8 cellular contexts compared by ENCODE assay signal in genomic region chr4:99815597-99816011, GRCh38. TPM values are rescaled to one million over a fixed set of nuclear protein-coding genes. Genes with fewer than 3 reads are reported as not detected.
DNase-seq lines count a peak whose midpoint lies in the region; ATAC-seq and TF ChIP-seq lines count a peak whose summit lies in the region.

No MANE protein-coding gene starts in this region.

- peak; percentile 30 for DNase-seq in stimulated activated CD4-positive, alpha-beta T cell treated with anti-CD3 and anti-CD28 coated beads, Interleukin-15, amount 100 ng/mL, for 24 hours
- no peak for DNase-seq in stimulated activated CD4-positive, alpha-beta T cell treated with anti-CD3 and anti-CD28 coated beads, Interleukin-4, amount 100 ng/mL, for 24 hours
- peak; percentile 12 for DNase-seq in RKO (ENCODE audit: low spot score)
- DNase-seq in fibroblast of the aortic adventitia (ENCODE audit: low read depth): peak; percentile 16
- DNase-seq in ureter (ENCODE audit: low spot score): peak; percentile 75
- DNase-seq in nephron progenitor cell: no peak
- DNase-seq in GDM1 (lab: John Stamatoyannopoulos, UW): no peak

- no peaks in the 10 kb centered on the region for H3K9me3 Mint-ChIP-seq in nephron progenitor cell

- TF ChIP-seq CTCF in fibroblast of the aortic adventitia (IDR thresholded peaks at IDR 0.05; ENCODE audit: insufficient read depth, low read length) (no peak), nephron progenitor cell (IDR thresholded peaks at IDR 0.05) (no peak)

- H3K4me3 Mint-ChIP-seq in nephron progenitor cell: no peak overlapping the region

- H3K4me1 Mint-ChIP-seq in nephron progenitor cell: peaks cover 11% of the 10 kb centered on the region

- H3K27me3 Mint-ChIP-seq in nephron progenitor cell (ENCODE audit: low read depth, poor library complexity): peaks cover 15% of the 10 kb centered on the region

- no peak for ATAC-seq in HG03571 (IDR thresholded peaks at IDR 0.05; ENCODE audit: unreplicated experiment)

- no peak overlapping the region for H3K27ac Mint-ChIP-seq in nephron progenitor cell

- no peaks in the 10 kb centered on the region for H3K36me3 Mint-ChIP-seq in nephron progenitor cell (ENCODE audit: low read depth)

- no peak overlapping the region for H3K4me3 ChIP-seq in fibroblast of the aortic adventitia (ENCODE audit: low read depth, low read length)

RNA-seq across cellular contexts. Expression of gene DAPP1, which starts 1.0 kb away (rescaled TPM):
- total RNA-seq in fibroblast of the aortic adventitia (ENCODE audit: low replicate concordance) (not detected in 2 replicates), ureter (25.3 TPM)

Comparison
In these comparisons a context has a peak if more than half of its experiments do, and no peak if none do; other contexts are left out.
1. DNase-seq: peak in stimulated activated CD4-positive, alpha-beta T cell treated with anti-CD3 and anti-CD28 coated beads, Interleukin-15, amount 100 ng/mL, for 24 hours (single experiment), RKO (single experiment), fibroblast of the aortic adventitia (single experiment) and ureter (single experiment); none in stimulated activated CD4-positive, alpha-beta T cell treated with anti-CD3 and anti-CD28 coated beads, Interleukin-4, amount 100 ng/mL, for 24 hours (single experiment), nephron progenitor cell (single experiment) and GDM1 (single experiment).
2. RNA of gene DAPP1, which starts 1.0 kb away (total RNA-seq): 25.3 TPM in ureter (single experiment); not detected in fibroblast of the aortic adventitia; every median in the first group is over 10 times any median in the second.